In the genomic region with DNA sequence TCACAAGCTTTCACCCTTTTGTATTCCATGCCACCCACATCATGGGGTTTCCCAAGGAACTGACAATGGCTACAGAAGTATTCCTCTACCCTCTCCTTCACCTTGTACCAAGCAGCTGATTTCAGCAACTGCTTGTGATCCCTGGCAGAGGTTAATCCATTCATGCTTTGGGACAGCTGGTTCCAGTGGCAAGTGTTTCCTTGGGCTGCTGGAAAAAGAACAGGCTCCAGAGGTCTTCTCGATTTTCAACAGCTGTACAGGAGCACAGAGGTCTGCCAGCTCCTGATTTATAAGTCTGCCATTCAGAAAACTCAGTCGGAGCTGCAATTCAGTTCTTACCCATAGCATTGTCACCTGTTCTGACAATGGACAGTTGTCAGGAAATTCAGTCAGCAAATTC, we compare ENCODE assay signal across 22 cellular contexts.
"Had no signal": no experiment of that assay in that cellular context is flagged by ENCODE, and none has a peak within 500 bp of the region (broad histone marks: within the 10 kb centered on the region; RNA-seq: fewer than 3 reads in every experiment).

No MANE protein-coding gene starts in this region.

- H3K27ac Mint-ChIP-seq: activated naive CD4-positive, alpha-beta T cell treated with anti-CD3 and anti-CD28 coated beads for 36 hours; activated naive CD8-positive, alpha-beta T cell treated with anti-CD3 and anti-CD28 coated beads for 36 hours; memory B cell; naive thymus-derived CD8-positive, alpha-beta T cell; neural progenitor cell; stimulated activated effector memory CD8-positive, alpha-beta T cell treated with anti-CD3 and anti-CD28 coated beads, Interleukin-12 subunit alpha, Interleukin-12 subunit beta, amount 100 ng/mL, for 72 hours; stimulated activated naive CD8-positive, alpha-beta T cell treated with anti-CD3 and anti-CD28 coated beads, Interleukin-15, Interleukin-2, amounts not matched to agents 100 ng/mL and 50 ng/mL, for 24 hours had no signal

- H3K9me3 Mint-ChIP-seq: activated naive CD4-positive, alpha-beta T cell treated with anti-CD3 and anti-CD28 coated beads for 36 hours; activated naive CD8-positive, alpha-beta T cell treated with anti-CD3 and anti-CD28 coated beads for 36 hours; memory B cell; naive thymus-derived CD8-positive, alpha-beta T cell; neural progenitor cell; stimulated activated naive CD8-positive, alpha-beta T cell treated with anti-CD3 and anti-CD28 coated beads, Interleukin-15, Interleukin-2, amounts not matched to agents 100 ng/mL and 50 ng/mL, for 24 hours had no signal

- ATAC-seq: activated CD4-positive, CD25-positive, alpha-beta regulatory T cell treated with anti-CD3 and anti-CD28 coated beads, Interleukin-2, amount 50 U/mL, for 24 hours; gastroesophageal sphincter; left cardiac atrium; naive thymus-derived CD8-positive, alpha-beta T cell; right lobe of liver; stimulated activated effector memory CD8-positive, alpha-beta T cell treated with anti-CD3 and anti-CD28 coated beads, Interleukin-12 subunit alpha, Interleukin-12 subunit beta, amount 100 ng/mL, for 72 hours had no signal

- H3K4me3 Mint-ChIP-seq: activated naive CD4-positive, alpha-beta T cell treated with anti-CD3 and anti-CD28 coated beads for 36 hours; activated naive CD8-positive, alpha-beta T cell treated with anti-CD3 and anti-CD28 coated beads for 36 hours; memory B cell; naive thymus-derived CD8-positive, alpha-beta T cell; neural progenitor cell; stimulated activated effector memory CD8-positive, alpha-beta T cell treated with anti-CD3 and anti-CD28 coated beads, Interleukin-12 subunit alpha, Interleukin-12 subunit beta, amount 100 ng/mL, for 72 hours; stimulated activated naive CD8-positive, alpha-beta T cell treated with anti-CD3 and anti-CD28 coated beads, Interleukin-15, Interleukin-2, amounts not matched to agents 100 ng/mL and 50 ng/mL, for 24 hours had no signal

- DNase-seq: activated CD4-positive, alpha-beta T cell treated with anti-CD3 and anti-CD28 coated beads for 48 hours; activated CD4-positive, alpha-beta T cell treated with anti-CD3 and anti-CD28 coated beads, Interleukin-2, amount 50 U/mL, for 48 hours; activated CD8-positive, alpha-beta memory T cell treated with anti-CD3 and anti-CD28 coated beads for 24 hours; activated effector memory CD4-positive, alpha-beta T cell treated with Interleukin-2 at 50 U/mL for 16 hours; activated naive CD4-positive, alpha-beta T cell treated with anti-CD3 and anti-CD28 coated beads for 36 hours; activated naive CD8-positive, alpha-beta T cell treated with anti-CD3 and anti-CD28 coated beads for 36 hours; brain microvascular endothelial cell; hippocampal formation; left cardiac atrium; midbrain; naive thymus-derived CD8-positive, alpha-beta T cell; right lobe of liver; small intestine; stimulated activated CD4-positive, alpha-beta T cell treated with anti-CD3 and anti-CD28 coated beads, Interleukin-4, amount 100 ng/mL, for 24 hours; trophoblast cell; WERI-Rb-1 had no signal

- H3K36me3 Mint-ChIP-seq: activated naive CD8-positive, alpha-beta T cell treated with anti-CD3 and anti-CD28 coated beads for 36 hours; memory B cell; naive thymus-derived CD8-positive, alpha-beta T cell; neural progenitor cell; stimulated activated effector memory CD8-positive, alpha-beta T cell treated with anti-CD3 and anti-CD28 coated beads, Interleukin-12 subunit alpha, Interleukin-12 subunit beta, amount 100 ng/mL, for 72 hours had no signal

- H3K4me1 Mint-ChIP-seq: activated naive CD8-positive, alpha-beta T cell treated with anti-CD3 and anti-CD28 coated beads for 36 hours; memory B cell; naive thymus-derived CD8-positive, alpha-beta T cell; neural progenitor cell; stimulated activated effector memory CD8-positive, alpha-beta T cell treated with anti-CD3 and anti-CD28 coated beads, Interleukin-12 subunit alpha, Interleukin-12 subunit beta, amount 100 ng/mL, for 72 hours had no signal

- H3K27me3 Mint-ChIP-seq: activated naive CD8-positive, alpha-beta T cell treated with anti-CD3 and anti-CD28 coated beads for 36 hours; stimulated activated naive CD8-positive, alpha-beta T cell treated with anti-CD3 and anti-CD28 coated beads, Interleukin-15, Interleukin-2, amounts not matched to agents 100 ng/mL and 50 ng/mL, for 24 hours had no signal
